ENCODE assay signal across 8 cellular contexts in genomic region chr10:112471878-112472487, GRCh38. TPM values are rescaled to one million over a fixed set of nuclear protein-coding genes. Genes with fewer than 3 reads are reported as not detected.
DNase-seq lines count a peak whose midpoint lies in the region; ATAC-seq, FAIRE-seq and TF ChIP-seq lines count a peak whose summit lies in the region.

No MANE protein-coding gene starts in this region.

- H3K4me1 Mint-ChIP-seq in activated naive CD4-positive, alpha-beta T cell treated with anti-CD3 and anti-CD28 coated beads for 36 hours (ENCODE audit: low read depth) = peaks cover 7% of the 10 kb centered on the region

- H3K9me3 ChIP-seq in PC-9 (ENCODE audit: insufficient read depth, low read depth) (no peaks in the 10 kb centered on the region), mesenchymal stem cell (ENCODE audit: control insufficient read depth, low read length) (no peaks in the 10 kb centered on the region)

- CTCF ChIA-PET in PC-9 (lab: Charles Lee) = interaction anchor here (0.6 to 0.7 kb wide), 3 partner anchors 58 to 1644 kb away, joined by 3 to 7 read pairs (median 4); no protein-coding TSS in a partner anchor
- CTCF ChIA-PET in activated naive CD4-positive, alpha-beta T cell treated with anti-CD3 and anti-CD28 coated beads for 36 hours (lab: Charles Lee) = interaction anchor here (0.6 to 3.8 kb wide), 40 partner anchors 9 to 1575 kb away, joined by 3 to 35 read pairs (median 4); partner anchors contain the start of gene ACSL5

- no peak for FAIRE-seq in D721Med (lab: Jason Lieb, UNC)

- TF ChIP-seq CTCF in D721Med (IDR thresholded peaks at IDR 0.05; ENCODE audit: insufficient read depth, missing control alignments) (peak; percentile 74), PC-9 (conservative IDR thresholded peaks at IDR 0.05) (peak; percentile 68), dorsolateral prefrontal cortex (IDR thresholded peaks at IDR 0.05 in 54 of 56, conservative IDR thresholded peaks at IDR 0.05 in 2 of 56; ENCODE audit: low read depth in 1 of 56, partially characterized antibody in 56 of 56) (peak; percentile 53 to 85 (median 72))

- no peaks in the 10 kb centered on the region for H3K27me3 Mint-ChIP-seq in activated naive CD4-positive, alpha-beta T cell treated with anti-CD3 and anti-CD28 coated beads for 36 hours (ENCODE audit: low read depth)

- no peaks in the 10 kb centered on the region for H3K36me3 ChIP-seq in PC-9 (ENCODE audit: low read depth)
- H3K36me3 ChIP-seq in mesenchymal stem cell (ENCODE audit: control insufficient read depth in 1 of 2, insufficient read depth in 2 of 2, low read depth in 1 of 2, low read length in 2 of 2) = peaks cover 0 to 17% of the 10 kb centered on the region in 2 experiments

- no peak overlapping the region for H3K27ac Mint-ChIP-seq in activated naive CD4-positive, alpha-beta T cell treated with anti-CD3 and anti-CD28 coated beads for 36 hours

- peaks cover 3% of the 10 kb centered on the region; the same call in 1 of the 2 replicates for H4K20me1 ChIP-seq in PC-9 (ENCODE audit: insufficient read depth)

- WGBS in mesenchymal stem cell = 33% methylated on average over 3 of the region's 4 CpGs

- H3K23ac ChIP-seq in mesenchymal stem cell (ENCODE audit: low read length in 2 of 2) = no peak overlapping the region

- intact Hi-C loops in PC-9 (cut with micrococcal nuclease; ENCODE audit: unreplicated experiment) = loop anchor here (5.0 kb wide), 1 partner anchor 1050 kb away; no protein-coding TSS in a partner anchor
- intact Hi-C loops in dorsolateral prefrontal cortex (cut with DNase I) = loop anchor here (2.0 to 10.0 kb wide), 3 partner anchors 653 to 913 kb away; no protein-coding TSS in a partner anchor
- intact Hi-C loops in activated naive CD4-positive, alpha-beta T cell treated with anti-CD3 and anti-CD28 coated beads for 36 hours (cut with micrococcal nuclease) = loop anchor here (1.0 to 10.0 kb wide), 8 partner anchors 26 to 1049 kb away; partner anchors contain the start of genes GPAM and ZDHHC6

- H3K27ac ChIP-seq in PC-9 (no peak overlapping the region), dorsolateral prefrontal cortex (peak overlapping the region in 18 of 59 donors; percentile 3 to 53 (median 32)), mesenchymal stem cell (ENCODE audit: low read length, poor library complexity, severe bottlenecking) (no peak overlapping the region)

- peak overlapping the region; percentile 26 for H3K9ac ChIP-seq in mesenchymal stem cell (ENCODE audit: low read length)

- no peaks in the 10 kb centered on the region for H3K9me3 Mint-ChIP-seq in activated naive CD4-positive, alpha-beta T cell treated with anti-CD3 and anti-CD28 coated beads for 36 hours

- peaks cover 4% of the 10 kb centered on the region for H3K36me3 Mint-ChIP-seq in activated naive CD4-positive, alpha-beta T cell treated with anti-CD3 and anti-CD28 coated beads for 36 hours (ENCODE audit: low read depth)

- no peak overlapping the region for H4K91ac ChIP-seq in mesenchymal stem cell (ENCODE audit: low read length)

- H2AFZ ChIP-seq in PC-9 = no peak overlapping the region
- H2AFZ ChIP-seq in mesenchymal stem cell (ENCODE audit: low read depth, low read length) = no peak overlapping the region

- no TSS peak for BruUV-seq in PC-9 (replicated peaks; lab: Mats Ljungman, UMichigan)

- no peak overlapping the region for H3K4me3 Mint-ChIP-seq in activated naive CD4-positive, alpha-beta T cell treated with anti-CD3 and anti-CD28 coated beads for 36 hours

- peaks cover 14% of the 10 kb centered on the region for H3K79me1 ChIP-seq in mesenchymal stem cell (replicated peaks; ENCODE audit: low read length, poor library complexity, severe bottlenecking)

- no peaks in the 10 kb centered on the region for H3F3A ChIP-seq in PC-9 (ENCODE audit: insufficient read depth, low read depth)

- no peak overlapping the region for H3K14ac ChIP-seq in mesenchymal stem cell (ENCODE audit: low read length in 2 of 2)

- H2BK120ac ChIP-seq in mesenchymal stem cell (ENCODE audit: low read depth, low read length) = no peak overlapping the region

- H4K8ac ChIP-seq in mesenchymal stem cell (ENCODE audit: low read length) = no peak overlapping the region

- H3K4me3 ChIP-seq in PC-9 (no peak overlapping the region), dorsolateral prefrontal cortex (no peak overlapping the region), mesenchymal stem cell (ENCODE audit: insufficient read depth in 1 of 2, low read depth in 1 of 2, low read length in 2 of 2) (no peak overlapping the region)

- no peaks in the 10 kb centered on the region for H3K9me2 ChIP-seq in PC-9 (ENCODE audit: insufficient read depth)

- ATAC-seq in HG03565 (IDR thresholded peaks at IDR 0.05; ENCODE audit: unreplicated experiment) (peak; percentile 69), HG02884 (IDR thresholded peaks at IDR 0.05; ENCODE audit: unreplicated experiment) (no peak)

- no peak overlapping the region for H2BK15ac ChIP-seq in mesenchymal stem cell (ENCODE audit: low read depth, poor library complexity, severe bottlenecking)

- H3K4ac ChIP-seq in mesenchymal stem cell (ENCODE audit: low read depth in 1 of 2, low read length in 2 of 2) = no peak overlapping the region

- no peak overlapping the region for H2AK5ac ChIP-seq in mesenchymal stem cell (ENCODE audit: low read length, severe bottlenecking)

- H3K18ac ChIP-seq in mesenchymal stem cell (ENCODE audit: low read depth in 1 of 2, low read length in 2 of 2) = no peak overlapping the region

- POLR2A ChIA-PET in PC-9 (lab: Charles Lee; ENCODE audit: unreplicated experiment) = interaction anchor here (0.6 to 0.9 kb wide), 2 partner anchors 324 to 614 kb away, joined by 6 to 24 read pairs; no protein-coding TSS in a partner anchor

- no peaks in the 10 kb centered on the region for H3K79me2 ChIP-seq in PC-9 (ENCODE audit: low read depth)

- H3K4me2 ChIP-seq in PC-9 (no peak overlapping the region), mesenchymal stem cell (ENCODE audit: low read length, poor library complexity, severe bottlenecking) (no peak overlapping the region)

- DNase-seq in D721Med (ENCODE audit: insufficient read length, low spot score) (peak; percentile 11), GM19238 (ENCODE audit: insufficient read length, low spot score) (peak; percentile 23), PC-9 (peak in 1 of 2 experiments; percentile 45), dorsolateral prefrontal cortex (no peak), mesenchymal stem cell (peak; percentile 63)
- DNase-seq in activated naive CD4-positive, alpha-beta T cell treated with anti-CD3 and anti-CD28 coated beads for 36 hours = no peak

- H2BK5ac ChIP-seq in mesenchymal stem cell (ENCODE audit: low read depth, low read length, poor library complexity, severe bottlenecking) = no peak overlapping the region

- H3K4me1 ChIP-seq in PC-9 (replicated peaks; ENCODE audit: insufficient read depth) (no peaks in the 10 kb centered on the region), mesenchymal stem cell (ENCODE audit: control insufficient read depth, insufficient read depth, low read depth, low read length) (no peaks in the 10 kb centered on the region)

- H3K27me3 ChIP-seq in PC-9 (ENCODE audit: insufficient read depth, low read depth) (no peaks in the 10 kb centered on the region), dorsolateral prefrontal cortex (no peaks in the 10 kb centered on the region), mesenchymal stem cell (ENCODE audit: control insufficient read depth in 1 of 2, insufficient read depth in 1 of 2, low read length in 2 of 2) (no peaks in the 10 kb centered on the region)

- H2BK12ac ChIP-seq in mesenchymal stem cell (ENCODE audit: low read length in 2 of 2) = no peak overlapping the region

RNA-seq across cellular contexts. Expression of gene VTI1A, which starts 25.0 kb away (rescaled TPM):
- total RNA-seq in PC-9 (2021) (18.1 and 18.3 TPM in 2 replicates), dorsolateral prefrontal cortex (10 to 100 TPM; 48.2 to 97.0 (median 70.2) TPM)
- 12.8 TPM for polyA plus RNA-seq in mesenchymal stem cell (2013, experiment 1 of 2)
- polyA plus RNA-seq in mesenchymal stem cell (2013, experiment 2 of 2) = 12.5 TPM
- total RNA-seq in activated naive CD4-positive, alpha-beta T cell treated with anti-CD3 and anti-CD28 coated beads for 36 hours = 10 to 100 TPM; 24.9 to 28.4 TPM

RNA-seq across cellular contexts. Expression of gene ZDHHC6, which starts 25.3 kb away (rescaled TPM):
- total RNA-seq in PC-9 (2021) (14.0 and 24.2 TPM in 2 replicates), dorsolateral prefrontal cortex (10 to 100 TPM; 18.7 to 37.2 (median 26.1) TPM)
- polyA plus RNA-seq in mesenchymal stem cell (2013, experiment 1 of 2) = 17.5 TPM
- 17.1 TPM for polyA plus RNA-seq in mesenchymal stem cell (2013, experiment 2 of 2)
- 10 to 100 TPM; 37.8 to 39.0 TPM for total RNA-seq in activated naive CD4-positive, alpha-beta T cell treated with anti-CD3 and anti-CD28 coated beads for 36 hours

Comparison
In these comparisons a context has a peak if more than half of its experiments do, and no peak if none do; other contexts are left out.
1. DNase-seq: peak in D721Med (single experiment), GM19238 (single experiment) and mesenchymal stem cell (single experiment); none in dorsolateral prefrontal cortex (0 of 10) and activated naive CD4-positive, alpha-beta T cell treated with anti-CD3 and anti-CD28 coated beads for 36 hours (single experiment).
2. Peak in every context shown above with its lines, with median percentiles within 50 percentile points of each other: CTCF ChIP-seq.